2 cellular contexts compared by ENCODE assay signal in genomic region chr4:20253272-20253798, GRCh38.
TF ChIP-seq lines count a peak whose summit lies in the region.

No MANE protein-coding gene starts in this region.

TF ChIP-seq in IMR-90, 13 proteins besides CTCF, POLR2A, EP300 and RAD21:
- TF ChIP-seq CEBPB (IDR thresholded peaks at IDR 0.05; ENCODE audit: low read depth, low read length) (no peak), ELK1 (IDR thresholded peaks at IDR 0.05; ENCODE audit: borderline replicate concordance, low read depth, low read length) (no peak), USF2 (IDR thresholded peaks at IDR 0.05; ENCODE audit: low read depth, low read length) (no peak), CHD1 (IDR thresholded peaks at IDR 0.05; ENCODE audit: low read depth, low read length) (no peak), FOS (IDR thresholded peaks at IDR 0.05; ENCODE audit: low read depth, low read length) (no peak), RCOR1 (IDR thresholded peaks at IDR 0.05; ENCODE audit: insufficient replicate concordance, low read length) (no peak), BHLHE40 (IDR thresholded peaks at IDR 0.05; ENCODE audit: low read depth, low read length) (no peak), MAZ (IDR thresholded peaks at IDR 0.05; ENCODE audit: borderline replicate concordance, low read depth, low read length) (no peak)

TF ChIP-seq in neural cell, 6 proteins besides CTCF, POLR2A, EP300 and RAD21:
- TF ChIP-seq EZH2 (IDR thresholded peaks at IDR 0.05; ENCODE audit: borderline replicate concordance, insufficient read depth, low read length, poor library complexity, severe bottlenecking), result no peak
- TF ChIP-seq TAF1 (IDR thresholded peaks at IDR 0.05; ENCODE audit: low read depth), result no peak
- no peak for TF ChIP-seq REST (IDR thresholded peaks at IDR 0.05; ENCODE audit: borderline replicate concordance)
- no peak for TF ChIP-seq SMC3 (conservative IDR thresholded peaks at IDR 0.05; ENCODE audit: poor library complexity)
- no peak for TF ChIP-seq POLR2AphosphoS5 (IDR thresholded peaks at IDR 0.05)
- TF ChIP-seq MXI1 (conservative IDR thresholded peaks at IDR 0.05; ENCODE audit: poor library complexity, severe bottlenecking), result no peak
TF ChIP-seq in neural cell: peak in this region for 0.
